In the genomic region with DNA sequence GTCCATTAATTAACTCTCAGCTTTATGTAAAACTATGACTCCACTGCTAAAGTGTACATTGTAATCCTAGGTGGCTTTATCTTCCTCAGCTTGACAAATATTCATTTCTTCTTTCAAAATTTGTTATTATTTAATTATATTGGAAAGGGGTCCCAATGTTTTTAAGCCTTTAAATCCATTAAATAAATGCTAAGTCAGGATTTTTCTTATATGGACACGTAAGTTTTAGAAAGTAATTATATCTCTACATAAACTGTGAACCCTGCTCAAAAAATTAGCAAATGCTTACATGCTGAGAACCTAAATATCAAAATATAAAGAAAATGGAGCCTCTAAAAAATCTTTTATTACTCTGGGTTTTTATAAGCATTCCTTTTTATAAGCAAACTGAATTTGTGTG, we compare ENCODE assay signal across 9 cellular contexts.
"Had no signal": no experiment of that assay in that cellular context is flagged by ENCODE, and none has a peak within 500 bp of the region (broad histone marks: within the 10 kb centered on the region; RNA-seq: fewer than 3 reads in every experiment).

No MANE protein-coding gene starts in this region.

- H3K4me3 ChIP-seq: GM23338 had no signal

- H3K27ac ChIP-seq: HL-60 had no signal

- DNase-seq: H9, HCEC 1CT, KG1 had no signal

- H3K9me3 Mint-ChIP-seq: GM23338 had no signal

- H3K27ac Mint-ChIP-seq: GM23338, H9, IgD-negative memory B cell had no signal

- FAIRE-seq: H1, H54, HepG2 had no signal

- H2AFZ ChIP-seq: GM23338 had no signal

- H3K4me2 ChIP-seq: GM23338 had no signal

- H3K4me3 Mint-ChIP-seq: GM23338, H9, IgD-negative memory B cell had no signal

- H3K4me1 Mint-ChIP-seq: GM23338, H9, IgD-negative memory B cell had no signal

- H3K36me3 Mint-ChIP-seq: IgD-negative memory B cell had no signal

- ATAC-seq: GM23338, HepG2 had no signal
